13 cellular contexts compared by ENCODE assay signal in the genomic region with DNA sequence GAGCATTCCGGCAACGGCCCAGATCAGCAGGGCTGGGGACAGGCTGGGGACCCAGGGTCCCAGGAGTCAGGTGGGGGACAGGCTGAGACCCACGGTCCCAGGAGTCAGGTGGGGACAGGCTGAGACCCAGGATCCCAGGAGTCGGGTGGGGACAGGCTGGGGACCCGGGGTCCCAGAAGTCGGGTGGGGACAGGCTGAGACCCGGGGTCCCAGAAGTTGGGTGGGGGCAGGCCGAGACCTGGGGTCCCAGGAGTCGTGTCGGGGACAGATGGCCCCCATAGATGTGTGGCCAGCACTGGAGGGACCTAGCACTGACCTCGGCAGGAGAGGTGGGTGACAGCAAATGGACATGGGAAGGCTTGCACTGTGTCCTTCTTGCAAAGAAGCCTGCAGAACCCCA. TPM values are rescaled to one million over a fixed set of nuclear protein-coding genes. Genes with fewer than 3 reads are reported as not detected.
DNase-seq lines count a peak whose midpoint lies in the region; ATAC-seq and TF ChIP-seq lines count a peak whose summit lies in the region.
"Had no signal": no experiment of that assay in that cellular context is flagged by ENCODE, and none has a peak within 500 bp of the region (broad histone marks: within the 10 kb centered on the region; RNA-seq: fewer than 3 reads in every experiment).

No MANE protein-coding gene starts in this region.

- no peak overlapping the region for H2AFZ ChIP-seq in neural progenitor cell (replicated peaks)

- intact Hi-C loops in vagina (cut with DNase I) = no loop called here

- no peak for DNase-seq in stimulated activated naive CD8-positive, alpha-beta T cell treated with anti-CD3 and anti-CD28 coated beads, Interleukin-15, amount 100 ng/mL, for 72 hours
- DNase-seq in stimulated activated naive CD8-positive, alpha-beta T cell treated with anti-CD3 and anti-CD28 coated beads, Interleukin-15, Interleukin-2, amounts not matched to agents 100 U/mL and 50 U/mL, for 24 hours = no peak
- DNase-seq in neural progenitor cell (ENCODE audit: low spot score) = no peak
- no peak for DNase-seq in stimulated activated effector memory CD8-positive, alpha-beta T cell treated with anti-CD3 and anti-CD28 coated beads, Interleukin-12 subunit alpha, Interleukin-12 subunit beta, amount 100 ng/mL, for 72 hours (ENCODE audit: low spot score in 2 of 2)
- DNase-seq in vagina (ENCODE audit: extremely low spot score in 2 of 2) = no peak
- DNase-seq: 8988T; Caco-2; CD4-positive, alpha-beta T cell; H9 had no signal

- no peaks in the 10 kb centered on the region for H3K9me3 ChIP-seq in neural progenitor cell (ENCODE audit: low read depth)
- no peaks in the 10 kb centered on the region for H3K9me3 ChIP-seq in vagina
- H3K9me3 ChIP-seq: Caco-2 had no signal

- no peaks in the 10 kb centered on the region for H3K4me1 Mint-ChIP-seq in stimulated activated naive CD8-positive, alpha-beta T cell treated with anti-CD3 and anti-CD28 coated beads, Interleukin-15, amount 100 ng/mL, for 72 hours
- H3K4me1 Mint-ChIP-seq in neural progenitor cell = peaks cover under 1% of the 10 kb centered on the region
- no peaks in the 10 kb centered on the region for H3K4me1 Mint-ChIP-seq in stimulated activated effector memory CD8-positive, alpha-beta T cell treated with anti-CD3 and anti-CD28 coated beads, Interleukin-12 subunit alpha, Interleukin-12 subunit beta, amount 100 ng/mL, for 72 hours

- H3K27me3 ChIP-seq in neural progenitor cell = no peaks in the 10 kb centered on the region
- H3K27me3 ChIP-seq in vagina = no peaks in the 10 kb centered on the region

- no peaks in the 10 kb centered on the region for H3K79me2 ChIP-seq in neural progenitor cell (ENCODE audit: low read depth)

- peaks cover 23% of the 10 kb centered on the region for H3K27me3 Mint-ChIP-seq in stimulated activated naive CD8-positive, alpha-beta T cell treated with anti-CD3 and anti-CD28 coated beads, Interleukin-15, amount 100 ng/mL, for 72 hours
- H3K27me3 Mint-ChIP-seq in neural progenitor cell (ENCODE audit: insufficient read depth, low read depth) = peaks cover 10% of the 10 kb centered on the region

- H3K9me3 Mint-ChIP-seq in stimulated activated naive CD8-positive, alpha-beta T cell treated with anti-CD3 and anti-CD28 coated beads, Interleukin-15, amount 100 ng/mL, for 72 hours = peaks cover 0 to 6% of the 10 kb centered on the region in 2 donors
- peaks cover 9% of the 10 kb centered on the region for H3K9me3 Mint-ChIP-seq in neural progenitor cell
- peaks cover 3% of the 10 kb centered on the region for H3K9me3 Mint-ChIP-seq in stimulated activated effector memory CD8-positive, alpha-beta T cell treated with anti-CD3 and anti-CD28 coated beads, Interleukin-12 subunit alpha, Interleukin-12 subunit beta, amount 100 ng/mL, for 72 hours

- no peaks in the 10 kb centered on the region for H3K4me1 ChIP-seq in neural progenitor cell
- peaks cover 2% of the 10 kb centered on the region for H3K4me1 ChIP-seq in vagina
- H3K4me1 ChIP-seq: Caco-2 had no signal

- TF ChIP-seq CTCF in neural progenitor cell (IDR thresholded peaks at IDR 0.05) = no peak
- TF ChIP-seq CTCF in vagina (IDR thresholded peaks at IDR 0.05) = no peak

- H3F3A ChIP-seq in neural progenitor cell (ENCODE audit: low read depth) = no peaks in the 10 kb centered on the region

- H3K36me3 ChIP-seq in neural progenitor cell (no peaks in the 10 kb centered on the region), vagina (no peaks in the 10 kb centered on the region)

- no peak overlapping the region for H3K27ac Mint-ChIP-seq in stimulated activated naive CD8-positive, alpha-beta T cell treated with anti-CD3 and anti-CD28 coated beads, Interleukin-15, amount 100 ng/mL, for 72 hours
- peak overlapping the region; percentile 54 for H3K27ac Mint-ChIP-seq in neural progenitor cell
- H3K27ac Mint-ChIP-seq in stimulated activated effector memory CD8-positive, alpha-beta T cell treated with anti-CD3 and anti-CD28 coated beads, Interleukin-12 subunit alpha, Interleukin-12 subunit beta, amount 100 ng/mL, for 72 hours = no peak overlapping the region
- H3K27ac Mint-ChIP-seq: CD4-positive, alpha-beta T cell; H9 had no signal

- H3K4me3 ChIP-seq in neural progenitor cell (no peak overlapping the region), vagina (no peak overlapping the region)

- no peak overlapping the region for H3K4me2 ChIP-seq in neural progenitor cell

- H4K20me1 ChIP-seq in neural progenitor cell (ENCODE audit: low read depth) = no peaks in the 10 kb centered on the region

- no peak overlapping the region for H3K4me3 Mint-ChIP-seq in stimulated activated naive CD8-positive, alpha-beta T cell treated with anti-CD3 and anti-CD28 coated beads, Interleukin-15, amount 100 ng/mL, for 72 hours
- H3K4me3 Mint-ChIP-seq in neural progenitor cell = no peak overlapping the region
- H3K4me3 Mint-ChIP-seq in stimulated activated effector memory CD8-positive, alpha-beta T cell treated with anti-CD3 and anti-CD28 coated beads, Interleukin-12 subunit alpha, Interleukin-12 subunit beta, amount 100 ng/mL, for 72 hours = no peak overlapping the region
- H3K4me3 Mint-ChIP-seq: CD4-positive, alpha-beta T cell; H9 had no signal

- no peak for TF ChIP-seq POLR2A in vagina (IDR thresholded peaks at IDR 0.05)

- no peak overlapping the region for H3K9ac ChIP-seq in neural progenitor cell

- ATAC-seq in stimulated activated naive CD8-positive, alpha-beta T cell treated with anti-CD3 and anti-CD28 coated beads, Interleukin-15, amount 100 ng/mL, for 72 hours = peak; percentile 49
- no peak for ATAC-seq in stimulated activated naive CD8-positive, alpha-beta T cell treated with anti-CD3 and anti-CD28 coated beads, Interleukin-15, Interleukin-2, amounts not matched to agents 100 U/mL and 50 U/mL, for 24 hours
- ATAC-seq in stimulated activated effector memory CD8-positive, alpha-beta T cell treated with anti-CD3 and anti-CD28 coated beads, Interleukin-12 subunit alpha, Interleukin-12 subunit beta, amount 100 ng/mL, for 72 hours = peak; percentile 29
- ATAC-seq in HG03565 (IDR thresholded peaks at IDR 0.05; ENCODE audit: unreplicated experiment) = no peak
- ATAC-seq in HG02852 (IDR thresholded peaks at IDR 0.05; ENCODE audit: unreplicated experiment) = no peak

- H3K36me3 Mint-ChIP-seq in neural progenitor cell = no peaks in the 10 kb centered on the region
- no peaks in the 10 kb centered on the region for H3K36me3 Mint-ChIP-seq in stimulated activated effector memory CD8-positive, alpha-beta T cell treated with anti-CD3 and anti-CD28 coated beads, Interleukin-12 subunit alpha, Interleukin-12 subunit beta, amount 100 ng/mL, for 72 hours

- no peak overlapping the region for H3K27ac ChIP-seq in neural progenitor cell
- no peak overlapping the region for H3K27ac ChIP-seq in vagina
- H3K27ac ChIP-seq: C4-2B had no signal

RNA-seq across cellular contexts. Expression of a gene that starts 39.7 kb away (rescaled TPM):
- total RNA-seq in neural progenitor cell (ENCODE audit: low replicate concordance) (3.3 and 4.7 TPM in 2 replicates), vagina (not detected)
- total RNA-seq: CD4-positive, alpha-beta T cell; HT-29 had no signal

Comparison
In these comparisons a context has a peak if more than half of its experiments do, and no peak if none do; other contexts are left out.
1. ATAC-seq: peak in stimulated activated naive CD8-positive, alpha-beta T cell treated with anti-CD3 and anti-CD28 coated beads, Interleukin-15, amount 100 ng/mL, for 72 hours (single experiment) and stimulated activated effector memory CD8-positive, alpha-beta T cell treated with anti-CD3 and anti-CD28 coated beads, Interleukin-12 subunit alpha, Interleukin-12 subunit beta, amount 100 ng/mL, for 72 hours (single experiment); none in stimulated activated naive CD8-positive, alpha-beta T cell treated with anti-CD3 and anti-CD28 coated beads, Interleukin-15, Interleukin-2, amounts not matched to agents 100 U/mL and 50 U/mL, for 24 hours (single experiment), HG03565 (single experiment) and HG02852 (single experiment).